32 cellular contexts compared by ENCODE assay signal in genomic region chr9:124443625-124444024, GRCh38. TPM values are rescaled to one million over a fixed set of nuclear protein-coding genes. Genes with fewer than 3 reads are reported as not detected.
"Had no signal": no experiment of that assay in that cellular context is flagged by ENCODE, and none has a peak within 500 bp of the region (broad histone marks: within the 10 kb centered on the region; RNA-seq: fewer than 3 reads in every experiment).

No MANE protein-coding gene starts in this region.

- H3K27me3 ChIP-seq: brain microvascular endothelial cell, cardiac muscle cell, MG63, Peyer's patch had no signal

- ATAC-seq: activated CD4-positive, CD25-positive, alpha-beta regulatory T cell treated with anti-CD3 and anti-CD28 coated beads, Interleukin-2, amount 50 U/mL, for 24 hours; PC-3 had no signal

- H3K4me3 Mint-ChIP-seq: activated CD4-positive, alpha-beta memory T cell treated with anti-CD3 and anti-CD28 coated beads for 36 hours; activated naive CD4-positive, alpha-beta T cell treated with anti-CD3 and anti-CD28 coated beads, Interleukin-2, amount 10 ng/mL, durations not matched to agents 7 days and 5 days; activated naive CD8-positive, alpha-beta T cell had no signal

- H3K36me3 Mint-ChIP-seq: activated CD4-positive, alpha-beta memory T cell treated with anti-CD3 and anti-CD28 coated beads for 36 hours; activated naive CD4-positive, alpha-beta T cell treated with anti-CD3 and anti-CD28 coated beads, Interleukin-2, amount 10 ng/mL, durations not matched to agents 7 days and 5 days; activated naive CD8-positive, alpha-beta T cell had no signal

- H3K36me3 ChIP-seq: brain microvascular endothelial cell, cardiac muscle cell, MG63, Peyer's patch, SJCRH30 had no signal

- H3K9me3 ChIP-seq: MG63, Peyer's patch, SJCRH30 had no signal

- DNase-seq: activated CD4-positive, alpha-beta memory T cell treated with anti-CD3 and anti-CD28 coated beads for 36 hours; activated CD4-positive, alpha-beta T cell treated with anti-CD3 and anti-CD28 coated beads for 4 hours; activated CD4-positive, alpha-beta T cell treated with anti-CD3 and anti-CD28 coated beads, Interleukin-2, amount 50 U/mL, for 1 hour; activated CD8-positive, alpha-beta memory T cell treated with anti-CD3 and anti-CD28 coated beads, Interleukin-2, amount 50 U/mL, for 4 hours; activated effector memory CD4-positive, alpha-beta T cell treated with Interleukin-2 at 50 U/mL for 16 hours; activated naive CD4-positive, alpha-beta T cell treated with anti-CD3 and anti-CD28 coated beads, Interleukin-2, amount 10 ng/mL, durations not matched to agents 7 days and 5 days; activated T-cell treated with anti-CD3 and anti-CD28 coated beads, Interleukin-2, amount 50 U/mL, for 48 hours; amniotic stem cell; brain microvascular endothelial cell; Karpas-422; MG63; NCI-H1048; NCI-H1105 treated with DMSO at 0.1 percent for 48 hours; NCI-H1436 treated with DMSO at 0.1 percent for 48 hours; NCI-H1694 treated with DMSO at 0.1 percent for 48 hours; NCI-H2029; NCI-H345; NCI-H524 treated with DMSO at 0.1 percent for 48 hours; PC-3; Peyer's patch; Right ventricle myocardium superior; RPMI8226; SJCRH30; T1000 had no signal

- H3K27ac ChIP-seq: brain microvascular endothelial cell, cardiac muscle cell, Peyer's patch, SJCRH30, SK-N-MC had no signal

- H3K27ac Mint-ChIP-seq: activated CD4-positive, alpha-beta memory T cell treated with anti-CD3 and anti-CD28 coated beads for 36 hours; activated naive CD4-positive, alpha-beta T cell treated with anti-CD3 and anti-CD28 coated beads, Interleukin-2, amount 10 ng/mL, durations not matched to agents 7 days and 5 days; activated naive CD8-positive, alpha-beta T cell had no signal

- H3K4me3 ChIP-seq: cardiac muscle cell, MG63, Peyer's patch, SJCRH30, SK-N-MC had no signal

- H3K9me3 Mint-ChIP-seq: activated CD4-positive, alpha-beta memory T cell treated with anti-CD3 and anti-CD28 coated beads for 36 hours; activated naive CD4-positive, alpha-beta T cell treated with anti-CD3 and anti-CD28 coated beads, Interleukin-2, amount 10 ng/mL, durations not matched to agents 7 days and 5 days had no signal

- H3K4me1 ChIP-seq: Peyer's patch, SJCRH30 had no signal

- H3K4me1 Mint-ChIP-seq: activated naive CD4-positive, alpha-beta T cell treated with anti-CD3 and anti-CD28 coated beads, Interleukin-2, amount 10 ng/mL, durations not matched to agents 7 days and 5 days had no signal

RNA-seq across cellular contexts. Expression of gene ADGRD2, which starts 6.6 kb away (rescaled TPM):
- total RNA-seq: activated CD4-positive, alpha-beta memory T cell treated with anti-CD3 and anti-CD28 coated beads for 36 hours; aorta; cardiac muscle cell; NCI-H460; PC-3; Peyer's patch; Right ventricle myocardium superior; SJCRH30; T-helper 1 cell treated with Interleukin-12 subunit alpha and Interleukin-12 subunit beta and Interleukin-4 antibody, amounts not matched to agents 30 ng/mL and 1 ng/mL, for 36 hours; T-helper 2 cell treated with Interferon-gamma antibody and Interleukin-4, amounts not matched to agents 100 ng/mL and 5 ng/mL, for 36 hours had no signal
- polyA plus RNA-seq: aorta, cardiac muscle cell had no signal
